In genomic region chr9:105065119-105066088, GRCh38 we compare ENCODE assay signal across 8 cellular contexts.
DNase-seq lines count a peak whose midpoint lies in the region; ATAC-seq and TF ChIP-seq lines count a peak whose summit lies in the region.

No MANE protein-coding gene starts in this region.

- H3K79me2 ChIP-seq in PC-3 (ENCODE audit: low read length): no peaks in the 10 kb centered on the region

- H3K9ac ChIP-seq in PC-3 (ENCODE audit: low read length): no peak overlapping the region

- H3K4me1 Mint-ChIP-seq in HFFc6 (ENCODE audit: low read depth) (peaks cover 61% of the 10 kb centered on the region), glutamatergic neuron (ENCODE audit: low read depth, unreplicated experiment) (peaks cover 41% of the 10 kb centered on the region)

- H3K27me3 ChIP-seq in PC-3 (ENCODE audit: low read length): no peaks in the 10 kb centered on the region

- no TSS peak for BruUV-seq in PC-3 (replicated peaks; lab: Mats Ljungman, UMichigan)

- H4K20me1 ChIP-seq in PC-3 (ENCODE audit: low read length): no peaks in the 10 kb centered on the region

- H2AFZ ChIP-seq in PC-3 (ENCODE audit: low read length): peak overlapping the region; percentile 56; the same call in 1 of the 2 replicates

- POLR2A ChIA-PET in PC-3 (lab: Charles Lee; ENCODE audit: unreplicated experiment): interaction anchor here (0.6 kb wide), 1 partner anchor 113 kb away, joined by 3 read pairs; no protein-coding TSS in a partner anchor

- H3K9me3 ChIP-seq in PC-3 (ENCODE audit: low read length): no peaks in the 10 kb centered on the region

- H3K9me2 ChIP-seq in PC-3 (replicated peaks; ENCODE audit: low read length): no peaks in the 10 kb centered on the region

- CTCF ChIA-PET in PC-3 (lab: Charles Lee): no interaction called here

- H3K36me3 Mint-ChIP-seq in HFFc6 (ENCODE audit: low read depth): peaks cover 25% of the 10 kb centered on the region
- H3K36me3 Mint-ChIP-seq in glutamatergic neuron (ENCODE audit: unreplicated experiment): peaks cover 8% of the 10 kb centered on the region

- H3K27ac Mint-ChIP-seq in HFFc6: peak overlapping the region; percentile 92
- peak overlapping the region; percentile 99 for H3K27ac Mint-ChIP-seq in glutamatergic neuron (ENCODE audit: unreplicated experiment)

- peaks cover 33% of the 10 kb centered on the region for H3K4me1 ChIP-seq in PC-3 (ENCODE audit: insufficient read depth, low read length)

- peak overlapping the region; percentile 43 for H3K4me2 ChIP-seq in PC-3 (ENCODE audit: low read length)

- no peak overlapping the region for H3K4me3 ChIP-seq in PC-3 (ENCODE audit: low read length)
- no peak overlapping the region for H3K4me3 ChIP-seq in skin epidermis

- no peaks in the 10 kb centered on the region for H3F3A ChIP-seq in PC-3 (ENCODE audit: low read length, unreplicated experiment)

- peaks cover 18% of the 10 kb centered on the region for H3K9me3 Mint-ChIP-seq in HFFc6
- peaks cover 36% of the 10 kb centered on the region for H3K9me3 Mint-ChIP-seq in glutamatergic neuron (ENCODE audit: unreplicated experiment)

- DNase-seq in HFFc6 (no peak), PC-3 (no peak), glutamatergic neuron (peak; percentile 14)
- DNase-seq in activated CD4-positive, alpha-beta T cell treated with anti-CD3 and anti-CD28 coated beads, Interleukin-2, amount 50 U/mL, for 48 hours: no peak

- intact Hi-C loops in PC-3 (cut with micrococcal nuclease): loop anchor here (2.0 kb wide), 1 partner anchor 75 kb away; no protein-coding TSS in a partner anchor

- ATAC-seq in PC-3: no peak
- ATAC-seq in HG02588 (IDR thresholded peaks at IDR 0.05; ENCODE audit: unreplicated experiment): no peak
- no peak for ATAC-seq in GM18502 (IDR thresholded peaks at IDR 0.05; ENCODE audit: poor library complexity, unreplicated experiment)
- no peak for ATAC-seq in HG03108 (IDR thresholded peaks at IDR 0.05; ENCODE audit: unreplicated experiment)

- H3K36me3 ChIP-seq in PC-3 (ENCODE audit: low read depth, low read length): no peaks in the 10 kb centered on the region

- H3K27ac ChIP-seq in PC-3 (ENCODE audit: low read length) (peak overlapping the region; percentile 91), skin epidermis (peak overlapping the region in 18 of 21 experiments; percentile 22 to 94 (median 88))

- peak overlapping the region; percentile 70 for H3K4me3 Mint-ChIP-seq in HFFc6
- peak overlapping the region; percentile 65 for H3K4me3 Mint-ChIP-seq in glutamatergic neuron (ENCODE audit: unreplicated experiment)

- H3K27me3 Mint-ChIP-seq in HFFc6 (ENCODE audit: insufficient read depth) (peaks cover 5% of the 10 kb centered on the region), glutamatergic neuron (ENCODE audit: unreplicated experiment) (peaks cover 30% of the 10 kb centered on the region)

- TF ChIP-seq CTCF in HFFc6 (IDR thresholded peaks at IDR 0.05) (no peak), PC-3 (conservative IDR thresholded peaks at IDR 0.05; ENCODE audit: low read depth, low read length) (no peak), glutamatergic neuron (IDR thresholded peaks at IDR 0.05; ENCODE audit: partially characterized antibody, unreplicated experiment) (no peak)
